13 cellular contexts compared by ENCODE assay signal in the genomic region with DNA sequence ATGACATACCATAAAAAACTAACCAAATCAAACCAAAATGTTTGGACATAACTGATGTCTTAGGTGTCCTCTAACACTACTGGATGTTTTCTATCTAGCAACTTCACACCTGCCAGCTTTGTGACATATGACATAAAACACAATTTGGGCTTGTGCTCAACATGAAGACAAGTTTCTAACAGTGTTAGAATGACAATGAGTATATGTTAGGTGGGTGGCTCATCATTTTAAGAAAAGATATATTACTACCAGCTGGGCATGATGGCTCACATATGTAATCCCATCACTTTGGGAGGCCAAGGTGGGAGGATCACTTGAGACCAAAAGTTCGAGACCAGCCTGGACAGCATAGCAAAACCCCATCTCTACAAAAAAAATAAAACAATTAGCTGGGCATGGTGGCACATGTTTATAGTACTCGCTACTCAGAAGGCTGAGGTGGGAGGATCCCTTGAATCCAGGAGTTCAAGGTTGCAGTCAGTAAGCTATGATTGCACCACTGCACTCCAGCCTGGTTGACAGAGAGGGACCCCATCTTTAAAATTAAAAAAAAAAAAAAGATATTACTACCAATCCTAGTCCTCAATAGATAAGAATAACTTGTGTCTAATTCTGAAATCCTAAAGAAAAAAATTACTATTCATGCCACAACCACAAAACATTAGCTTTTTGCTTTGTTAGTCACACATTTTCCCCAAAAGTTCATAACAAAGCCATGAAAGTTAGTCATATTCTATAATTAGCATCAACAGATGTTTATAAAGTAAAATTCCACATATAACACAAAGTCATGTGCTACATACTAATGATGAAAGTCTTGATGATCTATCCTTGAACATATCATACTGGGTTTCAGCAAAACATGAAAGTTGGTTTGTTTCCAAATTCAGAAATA. TPM values are rescaled to one million over a fixed set of nuclear protein-coding genes. Genes with fewer than 3 reads are reported as not detected.
DNase-seq lines count a peak whose midpoint lies in the region; ATAC-seq, FAIRE-seq and TF ChIP-seq lines count a peak whose summit lies in the region.
"Had no signal": no experiment of that assay in that cellular context is flagged by ENCODE, and none has a peak within 500 bp of the region (broad histone marks: within the 10 kb centered on the region; RNA-seq: fewer than 3 reads in every experiment).

No MANE protein-coding gene starts in this region.

- peak; percentile 81 for FAIRE-seq in endometrium (lab: Jason Lieb, UNC)
- peak; percentile 76 for FAIRE-seq in pancreas (lab: Jason Lieb, UNC)

- no peaks in the 10 kb centered on the region for H3K27me3 ChIP-seq in pancreas
- H3K27me3 ChIP-seq in CD4-positive, alpha-beta memory T cell (ENCODE audit: insufficient read depth, low read length): no peaks in the 10 kb centered on the region

- intact Hi-C loops in pancreas (cut with DNase I): no loop called here
- intact Hi-C loops in CD4-positive, alpha-beta memory T cell (cut with micrococcal nuclease): loop anchor here (10.0 kb wide), 1 partner anchor 100 kb away; no protein-coding TSS in a partner anchor

- 99 to 100% methylated on average over 2 of the region's 2 CpGs for WGBS in pancreas, 2 donors

- peaks cover 0 to 1% (median 0%) of the 10 kb centered on the region in 4 donors for H3K4me1 Mint-ChIP-seq in CD4-positive, alpha-beta memory T cell

- H3K9me3 ChIP-seq in pancreas: no peaks in the 10 kb centered on the region
- H3K9me3 ChIP-seq in CD4-positive, alpha-beta memory T cell (ENCODE audit: control insufficient read depth in 1 of 2, low read length in 2 of 2): no peaks in the 10 kb centered on the region

- peaks cover 9 to 22% of the 10 kb centered on the region in 2 donors for H3K36me3 Mint-ChIP-seq in CD4-positive, alpha-beta memory T cell

- TF ChIP-seq CTCF in pancreas (IDR thresholded peaks at IDR 0.05): no peak

- CTCF ChIA-PET in CD4-positive, alpha-beta memory T cell (lab: Charles Lee; ENCODE audit: partially characterized antibody): no interaction called here

- DNase-seq in EH (ENCODE audit: low read depth) (peak; percentile 91), MV-4-11 (lab: John Stamatoyannopoulos, UW) (peak; percentile 50), pancreas (no peak), NCI-H187 (lab: John Stamatoyannopoulos, UW) (no peak), SKM-1 (lab: John Stamatoyannopoulos, UW; ENCODE audit: unreplicated experiment) (no peak)
- no peak for DNase-seq in CD4-positive, alpha-beta memory T cell
- DNase-seq: activated effector memory CD4-positive, alpha-beta T cell treated with Interleukin-2 at 50 U/mL for 16 hours; NCI-H774; stimulated activated CD4-positive, alpha-beta T cell treated with anti-CD3 and anti-CD28 coated beads, Interleukin-12 subunit alpha, Interleukin-12 subunit beta, amount 100 ng/mL, for 4 hours; stimulated activated naive CD4-positive, alpha-beta T cell treated with Interleukin-2 at 50 U/mL for 16 hours had no signal

- H3K4me1 ChIP-seq in pancreas: peaks cover 0 to 3% (median 0%) of the 10 kb centered on the region in 3 donors
- no peaks in the 10 kb centered on the region for H3K4me1 ChIP-seq in CD4-positive, alpha-beta memory T cell (ENCODE audit: insufficient read depth, low read length)

- H3K27ac ChIP-seq in pancreas: no peak overlapping the region
- H3K27ac ChIP-seq in CD4-positive, alpha-beta memory T cell (ENCODE audit: low read depth, low read length): no peak overlapping the region

- POLR2A ChIA-PET in CD4-positive, alpha-beta memory T cell (lab: Charles Lee; ENCODE audit: partially characterized antibody): no interaction called here

- H3K9me3 Mint-ChIP-seq in CD4-positive, alpha-beta memory T cell: no peaks in the 10 kb centered on the region
- H3K9me3 Mint-ChIP-seq: T-helper 2 cell treated with Interferon-gamma antibody and Interleukin-4, amounts not matched to agents 5 μg/mL and 100 μg/mL, for 36 hours had no signal

- H3K4me3 ChIP-seq in pancreas: no peak overlapping the region
- no peak overlapping the region for H3K4me3 ChIP-seq in CD4-positive, alpha-beta memory T cell (ENCODE audit: low read length in 2 of 2)

- no peak overlapping the region for H3K27ac Mint-ChIP-seq in CD4-positive, alpha-beta memory T cell
- H3K27ac Mint-ChIP-seq: T-helper 2 cell treated with Interferon-gamma antibody and Interleukin-4, amounts not matched to agents 5 μg/mL and 100 μg/mL, for 36 hours had no signal

- ATAC-seq in pancreas (no peak), GM19351 (IDR thresholded peaks at IDR 0.05; ENCODE audit: unreplicated experiment) (no peak)

- H3K27me3 Mint-ChIP-seq in CD4-positive, alpha-beta memory T cell: no peaks in the 10 kb centered on the region

- H3K4me3 Mint-ChIP-seq in CD4-positive, alpha-beta memory T cell: no peak overlapping the region
- H3K4me3 Mint-ChIP-seq: T-helper 2 cell treated with Interferon-gamma antibody and Interleukin-4, amounts not matched to agents 5 μg/mL and 100 μg/mL, for 36 hours had no signal

- H3K36me3 ChIP-seq in pancreas: no peaks in the 10 kb centered on the region
- H3K36me3 ChIP-seq in CD4-positive, alpha-beta memory T cell (ENCODE audit: insufficient read depth, low read length): no peaks in the 10 kb centered on the region

RNA-seq across cellular contexts. Expression of a gene that starts 59.9 kb away (rescaled TPM):
- total RNA-seq in pancreas: 10 to 100 TPM; 17.7 to 35.7 (median 22.1) TPM
- 10 to 100 TPM; 14.6 to 22.4 TPM for polyA plus RNA-seq in pancreas
- total RNA-seq in CD4-positive, alpha-beta memory T cell: 10 to 100 TPM; 27.3 to 29.6 TPM
- 10 to 100 TPM in 1 of 2 donors, 1 to 10 TPM in 1; 8.2 to 16.7 TPM for polyA plus RNA-seq in CD4-positive, alpha-beta memory T cell

Comparison
In these comparisons a context has a peak if more than half of its experiments do, and no peak if none do; other contexts are left out.
1. DNase-seq: peak in EH (single experiment) and MV-4-11 (single experiment); none in pancreas (0 of 6), NCI-H187 (0 of 2), CD4-positive, alpha-beta memory T cell (0 of 5) and SKM-1 (single experiment).